ENCODE assay signal across 9 cellular contexts in the genomic region with DNA sequence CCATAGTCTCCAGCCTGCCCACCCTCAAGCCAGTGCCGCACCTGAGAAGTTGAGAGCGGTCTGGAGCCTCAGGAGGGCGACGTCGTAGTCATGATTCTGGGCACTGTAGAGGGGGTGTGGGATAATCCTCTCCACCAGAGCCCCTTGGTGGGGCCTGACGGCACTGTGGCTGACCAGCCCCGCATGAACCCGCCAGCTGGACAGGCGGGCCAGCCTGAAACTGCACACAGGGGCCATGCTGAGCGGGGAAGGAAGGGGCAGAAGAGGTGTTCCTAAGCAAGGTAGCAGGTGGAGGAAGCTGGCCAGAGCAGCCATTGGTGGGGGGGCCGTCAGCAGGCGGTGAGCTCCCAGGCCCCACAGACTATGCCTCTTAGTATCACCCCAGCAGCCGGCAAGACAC. TPM values are rescaled to one million over a fixed set of nuclear protein-coding genes. Genes with fewer than 3 reads are reported as not detected.
"Had no signal": no experiment of that assay in that cellular context is flagged by ENCODE, and none has a peak within 500 bp of the region (broad histone marks: within the 10 kb centered on the region; RNA-seq: fewer than 3 reads in every experiment).

No MANE protein-coding gene starts in this region.

- H3K27ac Mint-ChIP-seq: H9, HFFc6 had no signal

- FAIRE-seq: H54 had no signal

- H2AFZ ChIP-seq: GM23248 had no signal

- H3K9me3 Mint-ChIP-seq: H9 had no signal

- H3K9me3 ChIP-seq: HAP-1 had no signal

- H3K36me3 ChIP-seq: HAP-1 had no signal

- ATAC-seq: HCT116 had no signal

- DNase-seq: GM23248, GOT3, H9, HCEC 1CT, HFFc6 had no signal

- H3K4me3 Mint-ChIP-seq: H9, HFFc6 had no signal

- H3K9ac ChIP-seq: GM23248 had no signal

- H3K27ac ChIP-seq: GM23248 had no signal

- H3K4me3 ChIP-seq: GM23248, HAP-1 had no signal

RNA-seq across cellular contexts. Expression of a gene that starts 13.1 kb away (rescaled TPM):
- total RNA-seq: GM23248, H4 had no signal
- polyA plus RNA-seq: GM23248 had no signal
